In genomic region chr5:149166591-149167100, GRCh38 we compare ENCODE assay signal across 1 cellular context.
TF ChIP-seq lines count a peak whose summit lies in the region.

No MANE protein-coding gene starts in this region.

TF ChIP-seq in IMR-90, 13 proteins besides CTCF, POLR2A, EP300 and RAD21 (continued from another document):
- TF ChIP-seq, protein P1, sequence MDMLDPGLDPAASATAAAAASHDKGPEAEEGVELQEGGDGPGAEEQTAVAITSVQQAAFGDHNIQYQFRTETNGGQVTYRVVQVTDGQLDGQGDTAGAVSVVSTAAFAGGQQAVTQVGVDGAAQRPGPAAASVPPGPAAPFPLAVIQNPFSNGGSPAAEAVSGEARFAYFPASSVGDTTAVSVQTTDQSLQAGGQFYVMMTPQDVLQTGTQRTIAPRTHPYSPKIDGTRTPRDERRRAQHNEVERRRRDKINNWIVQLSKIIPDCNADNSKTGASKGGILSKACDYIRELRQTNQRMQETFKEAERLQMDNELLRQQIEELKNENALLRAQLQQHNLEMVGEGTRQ (IDR thresholded peaks at IDR 0.05; ENCODE audit: low read depth, low read length), result no peak; the same call in 1 of the 2 replicates
- TF ChIP-seq MXI1 (IDR thresholded peaks at IDR 0.05; ENCODE audit: borderline replicate concordance, low read depth, low read length), result no peak
- TF ChIP-seq CHD1 (IDR thresholded peaks at IDR 0.05; ENCODE audit: low read depth, low read length), result no peak
- TF ChIP-seq RCOR1 (IDR thresholded peaks at IDR 0.05; ENCODE audit: insufficient replicate concordance, low read length), result no peak
- TF ChIP-seq NFE2L2 (IDR thresholded peaks at IDR 0.05; ENCODE audit: low read depth, low read length), result no peak
- TF ChIP-seq SMC3 (IDR thresholded peaks at IDR 0.05; ENCODE audit: low read depth, low read length), result no peak
